10 cellular contexts compared by ENCODE assay signal in genomic region chr17:32489320-32490100, GRCh38. TPM values are rescaled to one million over a fixed set of nuclear protein-coding genes. Genes with fewer than 3 reads are reported as not detected.
DNase-seq lines count a peak whose midpoint lies in the region; ATAC-seq lines count a peak whose summit lies in the region.
"Had no signal": no experiment of that assay in that cellular context is flagged by ENCODE, and none has a peak within 500 bp of the region (broad histone marks: within the 10 kb centered on the region; RNA-seq: fewer than 3 reads in every experiment).

No MANE protein-coding gene starts in this region.

- H3K4me3 Mint-ChIP-seq in activated CD8-positive, alpha-beta memory T cell treated with anti-CD3 and anti-CD28 coated beads, Interleukin-2, amount 10 ng/mL, durations not matched to agents 7 days and 5 days = peak overlapping the region; percentile 33
- H3K4me3 Mint-ChIP-seq in stimulated activated effector memory CD8-positive, alpha-beta T cell treated with anti-CD3 and anti-CD28 coated beads, Interleukin-12 subunit alpha, Interleukin-12 subunit beta, amount 100 ng/mL, for 72 hours = peak overlapping the region; percentile 74

- H3K4me3 ChIP-seq in effector memory CD4-positive, alpha-beta T cell (ENCODE audit: insufficient read depth, low read depth, low read length, poor library complexity, severe bottlenecking) = peak overlapping the region; percentile 18
- H3K4me3 ChIP-seq in HAP-1 = no peak overlapping the region
- H3K4me3 ChIP-seq: upper lobe of left lung had no signal

- no peaks in the 10 kb centered on the region for H3K27me3 ChIP-seq in effector memory CD4-positive, alpha-beta T cell (replicated peaks; ENCODE audit: control insufficient read depth, insufficient read depth, low read length, poor library complexity, severe bottlenecking)
- H3K27me3 ChIP-seq in HAP-1 (ENCODE audit: low read depth) = no peaks in the 10 kb centered on the region
- H3K27me3 ChIP-seq: upper lobe of left lung had no signal

- CTCF ChIA-PET in activated CD8-positive, alpha-beta memory T cell treated with anti-CD3 and anti-CD28 coated beads, Interleukin-2, amount 10 ng/mL, durations not matched to agents 7 days and 5 days (lab: Charles Lee) = interaction anchor here (0.9 to 5.0 kb wide), 7 partner anchors 9 to 40 kb away, joined by 3 to 34 read pairs (median 4); no protein-coding TSS in a partner anchor

- H3K4me1 ChIP-seq in effector memory CD4-positive, alpha-beta T cell (ENCODE audit: control insufficient read depth, insufficient read depth, low read length, poor library complexity, severe bottlenecking) = peaks cover 34% of the 10 kb centered on the region
- peaks cover 8% of the 10 kb centered on the region for H3K4me1 ChIP-seq in HAP-1

- no peaks in the 10 kb centered on the region for H3K36me3 ChIP-seq in effector memory CD4-positive, alpha-beta T cell (ENCODE audit: control insufficient read depth, insufficient read depth, low read length)
- peaks cover 15% of the 10 kb centered on the region for H3K36me3 ChIP-seq in HAP-1 (replicated peaks)

- H3K27ac ChIP-seq in effector memory CD4-positive, alpha-beta T cell (ENCODE audit: insufficient read depth, low read length, poor library complexity, severe bottlenecking) = peak overlapping the region; percentile 31
- H3K27ac ChIP-seq: upper lobe of left lung had no signal

- H3K9me3 Mint-ChIP-seq in activated CD8-positive, alpha-beta memory T cell treated with anti-CD3 and anti-CD28 coated beads, Interleukin-2, amount 10 ng/mL, durations not matched to agents 7 days and 5 days (ENCODE audit: low read depth) = no peaks in the 10 kb centered on the region
- H3K9me3 Mint-ChIP-seq in stimulated activated effector memory CD8-positive, alpha-beta T cell treated with anti-CD3 and anti-CD28 coated beads, Interleukin-12 subunit alpha, Interleukin-12 subunit beta, amount 100 ng/mL, for 72 hours = no peaks in the 10 kb centered on the region

- in situ Hi-C loops in HAP-1 (cut with MboI; ENCODE audit: low sequenced_read_pairs) = loop anchor here (10.0 kb wide), 1 partner anchor 265 kb away; no protein-coding TSS in a partner anchor

- H3K4me1 Mint-ChIP-seq in activated CD8-positive, alpha-beta memory T cell treated with anti-CD3 and anti-CD28 coated beads, Interleukin-2, amount 10 ng/mL, durations not matched to agents 7 days and 5 days = peaks cover 38% of the 10 kb centered on the region
- H3K4me1 Mint-ChIP-seq in stimulated activated effector memory CD8-positive, alpha-beta T cell treated with anti-CD3 and anti-CD28 coated beads, Interleukin-12 subunit alpha, Interleukin-12 subunit beta, amount 100 ng/mL, for 72 hours = peaks cover 46% of the 10 kb centered on the region

- no peak for DNase-seq in activated CD8-positive, alpha-beta memory T cell treated with anti-CD3 and anti-CD28 coated beads, Interleukin-2, amount 10 ng/mL, durations not matched to agents 7 days and 5 days
- DNase-seq in activated CD8-positive, alpha-beta memory T cell treated with anti-CD3 and anti-CD28 coated beads, Interleukin-2, amount 50 U/mL, for 4 hours = no peak
- DNase-seq in NCI-H146 treated with DMSO at 0.1 percent for 48 hours (lab: John Stamatoyannopoulos, UW; ENCODE audit: unreplicated experiment) (peak; percentile 15), middle frontal gyrus (ENCODE audit: extremely low spot score, low spot score) (no peak), HAP-1 (ENCODE audit: low spot score in 2 of 2) (no peak)
- no peak for DNase-seq in effector memory CD4-positive, alpha-beta T cell
- no peak for DNase-seq in stimulated activated effector memory CD8-positive, alpha-beta T cell treated with anti-CD3 and anti-CD28 coated beads, Interleukin-12 subunit alpha, Interleukin-12 subunit beta, amount 100 ng/mL, for 72 hours (ENCODE audit: low spot score in 2 of 2)
- DNase-seq in stimulated activated CD4-positive, alpha-beta T cell treated with anti-CD3 and anti-CD28 coated beads, Interleukin-4, amount 100 ng/mL, for 4 hours = no peak
- DNase-seq: kidney had no signal

- H3K9me3 ChIP-seq in effector memory CD4-positive, alpha-beta T cell (ENCODE audit: control insufficient read depth, low read length) = no peaks in the 10 kb centered on the region
- no peaks in the 10 kb centered on the region for H3K9me3 ChIP-seq in HAP-1
- H3K9me3 ChIP-seq: upper lobe of left lung had no signal

- no peak overlapping the region for H3K27ac Mint-ChIP-seq in activated CD8-positive, alpha-beta memory T cell treated with anti-CD3 and anti-CD28 coated beads, Interleukin-2, amount 10 ng/mL, durations not matched to agents 7 days and 5 days
- no peak overlapping the region for H3K27ac Mint-ChIP-seq in stimulated activated effector memory CD8-positive, alpha-beta T cell treated with anti-CD3 and anti-CD28 coated beads, Interleukin-12 subunit alpha, Interleukin-12 subunit beta, amount 100 ng/mL, for 72 hours

- ATAC-seq in activated CD8-positive, alpha-beta memory T cell treated with anti-CD3 and anti-CD28 coated beads, Interleukin-2, amount 10 ng/mL, durations not matched to agents 7 days and 5 days = no peak
- ATAC-seq in stimulated activated effector memory CD8-positive, alpha-beta T cell treated with anti-CD3 and anti-CD28 coated beads, Interleukin-12 subunit alpha, Interleukin-12 subunit beta, amount 100 ng/mL, for 72 hours = no peak

- peaks cover 8% of the 10 kb centered on the region for H3K27me3 Mint-ChIP-seq in activated CD8-positive, alpha-beta memory T cell treated with anti-CD3 and anti-CD28 coated beads, Interleukin-2, amount 10 ng/mL, durations not matched to agents 7 days and 5 days

- peaks cover 19% of the 10 kb centered on the region for H3K36me3 Mint-ChIP-seq in activated CD8-positive, alpha-beta memory T cell treated with anti-CD3 and anti-CD28 coated beads, Interleukin-2, amount 10 ng/mL, durations not matched to agents 7 days and 5 days
- H3K36me3 Mint-ChIP-seq in stimulated activated effector memory CD8-positive, alpha-beta T cell treated with anti-CD3 and anti-CD28 coated beads, Interleukin-12 subunit alpha, Interleukin-12 subunit beta, amount 100 ng/mL, for 72 hours = peaks cover 37% of the 10 kb centered on the region

RNA-seq across cellular contexts. Expression of gene CDK5R1, which starts 2.7 kb away (rescaled TPM):
- 1 to 10 TPM; 3.3 to 3.5 TPM for total RNA-seq in activated CD8-positive, alpha-beta memory T cell treated with anti-CD3 and anti-CD28 coated beads, Interleukin-2, amount 10 ng/mL, durations not matched to agents 7 days and 5 days

RNA-seq across cellular contexts. Expression of gene PSMD11, which starts 45.2 kb away (rescaled TPM):
- total RNA-seq in activated CD8-positive, alpha-beta memory T cell treated with anti-CD3 and anti-CD28 coated beads, Interleukin-2, amount 10 ng/mL, durations not matched to agents 7 days and 5 days = 100 to 1,000 TPM; 110 to 139 TPM
